ENCODE assay signal across 26 cellular contexts in genomic region chr20:20490673-20491072, GRCh38.
A peak's percentile ranks its signal among the peaks of the same experiment; 100 is the strongest.
DNase-seq lines count a peak whose midpoint lies in the region; ATAC-seq and TF ChIP-seq lines count a peak whose summit lies in the region.
"Had no signal": no experiment of that assay in that cellular context is flagged by ENCODE, and none has a peak within 500 bp of the region (broad histone marks: within the 10 kb centered on the region; RNA-seq: fewer than 3 reads in every experiment).

No MANE protein-coding gene starts in this region.

- no peak overlapping the region for H3K4me3 Mint-ChIP-seq in T-helper 1 cell treated with Interleukin-12 subunit alpha and Interleukin-12 subunit beta and Interleukin-4 antibody, amounts not matched to agents 30 μg/mL and 1 μg/mL, for 36 hours
- H3K4me3 Mint-ChIP-seq in stimulated activated naive CD8-positive, alpha-beta T cell treated with anti-CD3 and anti-CD28 coated beads, Interleukin-15, Interleukin-2, amounts not matched to agents 100 ng/mL and 50 ng/mL, for 24 hours = peak overlapping the region; percentile 89
- peak overlapping the region in 2 of 5 experiments; percentile 74 to 80 for H3K4me3 Mint-ChIP-seq in brain
- H3K4me3 Mint-ChIP-seq: activated CD8-positive, alpha-beta memory T cell treated with anti-CD3 and anti-CD28 coated beads, Interleukin-2, amount 10 ng/mL, durations not matched to agents 7 days and 5 days; CD4-positive, alpha-beta T cell; dendritic cell treated with granulocyte-macrophage colony-stimulating factor and Interleukin-4, amounts not matched to agents 40 ng/mL and 50 ng/mL, for 4 days; naive thymus-derived CD8-positive, alpha-beta T cell had no signal

- TF ChIP-seq CTCF in brain (conservative IDR thresholded peaks at IDR 0.05) (no peak), sigmoid colon (IDR thresholded peaks at IDR 0.05) (no peak), psoas muscle (IDR thresholded peaks at IDR 0.05) (no peak)

- no peaks in the 10 kb centered on the region for H3K4me1 ChIP-seq in sigmoid colon
- H3K4me1 ChIP-seq in psoas muscle = no peaks in the 10 kb centered on the region
- H3K4me1 ChIP-seq: esophagus squamous epithelium, spleen had no signal

- no peaks in the 10 kb centered on the region for H3K27me3 ChIP-seq in sigmoid colon
- no peaks in the 10 kb centered on the region for H3K27me3 ChIP-seq in psoas muscle (ENCODE audit: insufficient read depth in 3 of 3, low read length in 2 of 3)
- H3K27me3 ChIP-seq: esophagus squamous epithelium, gastrocnemius medialis, spleen had no signal

- no peak for TF ChIP-seq POLR2A in sigmoid colon (IDR thresholded peaks at IDR 0.05)

- H3K27ac ChIP-seq in sigmoid colon = no peak overlapping the region
- H3K27ac ChIP-seq in psoas muscle = no peak overlapping the region
- H3K27ac ChIP-seq: esophagus squamous epithelium, gastrocnemius medialis, PC-9, spleen had no signal

- peaks cover 21% of the 10 kb centered on the region for H3K4me1 Mint-ChIP-seq in T-helper 1 cell treated with Interleukin-12 subunit alpha and Interleukin-12 subunit beta and Interleukin-4 antibody, amounts not matched to agents 30 μg/mL and 1 μg/mL, for 36 hours (ENCODE audit: low read depth)
- H3K4me1 Mint-ChIP-seq in stimulated activated naive CD8-positive, alpha-beta T cell treated with anti-CD3 and anti-CD28 coated beads, Interleukin-15, Interleukin-2, amounts not matched to agents 100 ng/mL and 50 ng/mL, for 24 hours (ENCODE audit: low read depth) = peaks cover 82% of the 10 kb centered on the region
- peaks cover 63% of the 10 kb centered on the region for H3K4me1 Mint-ChIP-seq in brain

- H3K27me3 Mint-ChIP-seq in T-helper 1 cell treated with Interleukin-12 subunit alpha and Interleukin-12 subunit beta and Interleukin-4 antibody, amounts not matched to agents 30 μg/mL and 1 μg/mL, for 36 hours (ENCODE audit: low read depth) = no peaks in the 10 kb centered on the region
- H3K27me3 Mint-ChIP-seq in stimulated activated naive CD8-positive, alpha-beta T cell treated with anti-CD3 and anti-CD28 coated beads, Interleukin-15, Interleukin-2, amounts not matched to agents 100 ng/mL and 50 ng/mL, for 24 hours = no peaks in the 10 kb centered on the region
- H3K27me3 Mint-ChIP-seq in brain = peaks cover 2% of the 10 kb centered on the region
- H3K27me3 Mint-ChIP-seq: activated CD8-positive, alpha-beta memory T cell treated with anti-CD3 and anti-CD28 coated beads, Interleukin-2, amount 10 ng/mL, durations not matched to agents 7 days and 5 days; CD4-positive, alpha-beta T cell; dendritic cell treated with granulocyte-macrophage colony-stimulating factor and Interleukin-4, amounts not matched to agents 40 ng/mL and 50 ng/mL, for 4 days; naive thymus-derived CD8-positive, alpha-beta T cell had no signal

- WGBS in sigmoid colon, 2 donors = 96% methylated on average over 3 of the region's 3 CpGs
- WGBS in psoas muscle, 3 donors = 96 to 100% (median 100%) methylated on average over 3 of the region's 3 CpGs

- peaks cover 27% of the 10 kb centered on the region for H3K36me3 Mint-ChIP-seq in T-helper 1 cell treated with Interleukin-12 subunit alpha and Interleukin-12 subunit beta and Interleukin-4 antibody, amounts not matched to agents 30 μg/mL and 1 μg/mL, for 36 hours (ENCODE audit: low read depth)
- H3K36me3 Mint-ChIP-seq in stimulated activated naive CD8-positive, alpha-beta T cell treated with anti-CD3 and anti-CD28 coated beads, Interleukin-15, Interleukin-2, amounts not matched to agents 100 ng/mL and 50 ng/mL, for 24 hours (ENCODE audit: low read depth) = peaks cover 74% of the 10 kb centered on the region
- peaks cover 30% of the 10 kb centered on the region for H3K36me3 Mint-ChIP-seq in brain

- intact Hi-C loops in sigmoid colon (cut with DNase I) (no loop called here), psoas muscle (cut with DNase I) (no loop called here)

- no peak for ATAC-seq in stimulated activated naive CD8-positive, alpha-beta T cell treated with anti-CD3 and anti-CD28 coated beads, Interleukin-15, Interleukin-2, amounts not matched to agents 100 U/mL and 50 U/mL, for 24 hours
- ATAC-seq in psoas muscle (no peak), GM19463 (IDR thresholded peaks at IDR 0.05; ENCODE audit: unreplicated experiment) (no peak)
- ATAC-seq: activated CD8-positive, alpha-beta memory T cell treated with anti-CD3 and anti-CD28 coated beads, Interleukin-2, amount 10 ng/mL, durations not matched to agents 7 days and 5 days; gastrocnemius medialis; HepG2; left lobe of liver; naive thymus-derived CD8-positive, alpha-beta T cell had no signal

- H3K27ac Mint-ChIP-seq in T-helper 1 cell treated with Interleukin-12 subunit alpha and Interleukin-12 subunit beta and Interleukin-4 antibody, amounts not matched to agents 30 μg/mL and 1 μg/mL, for 36 hours = peak overlapping the region; percentile 14
- peak overlapping the region; percentile 100 for H3K27ac Mint-ChIP-seq in stimulated activated naive CD8-positive, alpha-beta T cell treated with anti-CD3 and anti-CD28 coated beads, Interleukin-15, Interleukin-2, amounts not matched to agents 100 ng/mL and 50 ng/mL, for 24 hours
- peak overlapping the region in 3 of 5 experiments; percentile 82 to 98 (median 98) for H3K27ac Mint-ChIP-seq in brain
- H3K27ac Mint-ChIP-seq: activated CD8-positive, alpha-beta memory T cell treated with anti-CD3 and anti-CD28 coated beads, Interleukin-2, amount 10 ng/mL, durations not matched to agents 7 days and 5 days; CD4-positive, alpha-beta T cell; dendritic cell treated with granulocyte-macrophage colony-stimulating factor and Interleukin-4, amounts not matched to agents 40 ng/mL and 50 ng/mL, for 4 days; naive thymus-derived CD8-positive, alpha-beta T cell had no signal

- no peak for DNase-seq in T-helper 1 cell
- DNase-seq in stimulated activated naive CD8-positive, alpha-beta T cell treated with anti-CD3 and anti-CD28 coated beads, Interleukin-15, Interleukin-2, amounts not matched to agents 100 U/mL and 50 U/mL, for 24 hours = no peak
- DNase-seq in sigmoid colon = no peak
- DNase-seq in psoas muscle = no peak
- DNase-seq: activated CD8-positive, alpha-beta memory T cell treated with anti-CD3 and anti-CD28 coated beads, Interleukin-2, amount 10 ng/mL, durations not matched to agents 7 days and 5 days; activated gamma-delta T cell treated with Interleukin-2 at 50 U/mL for 16 hours; aorta; CD4-positive, alpha-beta T cell; esophagus squamous epithelium; gastrocnemius medialis; naive thymus-derived CD8-positive, alpha-beta T cell; NCI-H1092; NCI-H1930; NCI-H345; PC-9; retina; Right ventricle myocardium superior; spleen; trophoblast cell had no signal

- TF ChIP-seq EP300 in sigmoid colon (IDR thresholded peaks at IDR 0.05) = no peak

- H3K9me3 Mint-ChIP-seq in T-helper 1 cell treated with Interleukin-12 subunit alpha and Interleukin-12 subunit beta and Interleukin-4 antibody, amounts not matched to agents 30 μg/mL and 1 μg/mL, for 36 hours = no peaks in the 10 kb centered on the region
- peaks cover 5% of the 10 kb centered on the region for H3K9me3 Mint-ChIP-seq in stimulated activated naive CD8-positive, alpha-beta T cell treated with anti-CD3 and anti-CD28 coated beads, Interleukin-15, Interleukin-2, amounts not matched to agents 100 ng/mL and 50 ng/mL, for 24 hours
- H3K9me3 Mint-ChIP-seq in brain = peaks cover 4 to 9% (median 7%) of the 10 kb centered on the region in 5 experiments
- H3K9me3 Mint-ChIP-seq: CD4-positive, alpha-beta T cell; dendritic cell treated with granulocyte-macrophage colony-stimulating factor and Interleukin-4, amounts not matched to agents 40 ng/mL and 50 ng/mL, for 4 days; naive thymus-derived CD8-positive, alpha-beta T cell had no signal

- no peaks in the 10 kb centered on the region for H3K9me3 ChIP-seq in sigmoid colon
- H3K9me3 ChIP-seq in psoas muscle = no peaks in the 10 kb centered on the region
- H3K9me3 ChIP-seq: esophagus squamous epithelium, gastrocnemius medialis, spleen had no signal

- H3K4me3 ChIP-seq in sigmoid colon (no peak overlapping the region), psoas muscle (no peak overlapping the region)
- H3K4me3 ChIP-seq: esophagus squamous epithelium, gastrocnemius medialis, PC-9, spleen had no signal

- H3K36me3 ChIP-seq in sigmoid colon = peaks cover 0 to 16% (median 0%) of the 10 kb centered on the region in 4 donors
- peaks cover 10 to 81% of the 10 kb centered on the region in 2 donors for H3K36me3 ChIP-seq in psoas muscle (ENCODE audit: insufficient read depth in 1 of 2, low read depth in 1 of 2)

Comparison
In these comparisons a context has a peak if more than half of its experiments do, and no peak if none do; other contexts are left out.
1. H3K27ac Mint-ChIP-seq: peak in every context shown above with its lines; median percentile 100 in stimulated activated naive CD8-positive, alpha-beta T cell treated with anti-CD3 and anti-CD28 coated beads, Interleukin-15, Interleukin-2, amounts not matched to agents 100 ng/mL and 50 ng/mL, for 24 hours; 98 in brain; 14 in T-helper 1 cell treated with Interleukin-12 subunit alpha and Interleukin-12 subunit beta and Interleukin-4 antibody, amounts not matched to agents 30 μg/mL and 1 μg/mL, for 36 hours.